Comparison of ENCODE assay signal across 9 cellular contexts in the genomic region with DNA sequence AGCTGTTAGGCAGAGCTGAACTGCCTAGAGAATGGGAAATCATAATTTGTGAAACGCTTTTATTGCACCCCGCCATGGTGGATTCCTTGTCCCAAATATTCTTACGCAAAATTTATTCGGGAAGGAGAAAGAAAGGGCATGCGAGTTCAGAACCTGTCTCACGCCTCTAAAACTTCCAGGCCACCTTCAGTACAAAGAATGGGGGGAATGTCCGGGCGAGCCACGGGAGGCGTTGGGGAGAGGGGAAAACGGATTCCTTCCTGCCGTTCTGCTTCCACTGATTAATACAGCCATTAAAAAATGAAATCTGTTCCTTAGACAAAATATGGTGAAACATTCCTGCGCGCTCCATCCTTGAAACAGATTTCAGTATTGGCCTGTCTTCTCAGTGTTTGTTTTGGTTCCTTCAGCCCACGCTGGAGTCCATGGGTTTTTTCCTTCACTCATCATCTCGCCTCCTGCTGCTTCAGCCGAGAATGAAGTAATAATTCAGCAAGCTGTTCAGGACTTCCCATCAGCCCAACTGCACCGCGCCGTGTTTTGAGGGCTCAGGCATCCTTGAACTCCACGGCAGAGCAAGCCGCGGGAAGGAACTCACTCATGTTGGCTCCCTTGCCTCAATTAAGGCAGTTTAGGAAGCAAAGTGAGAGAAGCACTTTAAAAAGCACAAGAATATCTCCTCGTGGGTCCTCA. TPM values are rescaled to one million over a fixed set of nuclear protein-coding genes. Genes with fewer than 3 reads are reported as not detected.
DNase-seq lines count a peak whose midpoint lies in the region; ATAC-seq and TF ChIP-seq lines count a peak whose summit lies in the region.
"Had no signal": no experiment of that assay in that cellular context is flagged by ENCODE, and none has a peak within 500 bp of the region (broad histone marks: within the 10 kb centered on the region; RNA-seq: fewer than 3 reads in every experiment).

No MANE protein-coding gene starts in this region.

- H3K27me3 Mint-ChIP-seq in T-cell, result peaks cover 14 to 28% of the 10 kb centered on the region in 2 donors

- H3K4me3 Mint-ChIP-seq in T-cell, result no peak overlapping the region
- H3K4me3 Mint-ChIP-seq: activated CD4-positive, alpha-beta T cell treated with anti-CD3 and anti-CD28 coated beads, Interleukin-2, amount 10 ng/mL, durations not matched to agents 7 days and 5 days had no signal

- no peak for ATAC-seq in upper lobe of right lung
- no peak for ATAC-seq in T-cell (replicated peaks in 1 of 4)
- no peak for ATAC-seq in HG03045 (IDR thresholded peaks at IDR 0.05; ENCODE audit: unreplicated experiment)

- TF ChIP-seq CTCF in dorsolateral prefrontal cortex (IDR thresholded peaks at IDR 0.05 in 54 of 56, conservative IDR thresholded peaks at IDR 0.05 in 2 of 56; ENCODE audit: low read depth in 1 of 56, partially characterized antibody in 56 of 56) (no peak), upper lobe of right lung (IDR thresholded peaks at IDR 0.05) (no peak)

- peak overlapping the region in 40 of 59 donors; percentile 1 to 53 (median 26) for H3K4me3 ChIP-seq in dorsolateral prefrontal cortex
- peak overlapping the region; percentile 0 to 17 for H3K4me3 ChIP-seq in muscle layer of duodenum (ENCODE audit: low read depth in 1 of 2, low read length in 2 of 2)
- peak overlapping the region; percentile 2 for H3K4me3 ChIP-seq in upper lobe of right lung

- H3K9me3 Mint-ChIP-seq in T-cell, result no peaks in the 10 kb centered on the region

- DNase-seq in NCI-H446 (lab: John Stamatoyannopoulos, UW) (peak; percentile 63 to 70), dorsolateral prefrontal cortex (peak in 7 of 10 donors; percentile 22 to 61 (median 46)), upper lobe of right lung (no peak), T-cell (no peak)
- no peak for DNase-seq in stimulated activated CD4-positive, alpha-beta T cell treated with anti-CD3 and anti-CD28 coated beads, Interleukin-4, amount 100 ng/mL, for 4 hours
- DNase-seq: activated CD4-positive, alpha-beta T cell treated with anti-CD3 and anti-CD28 coated beads, Interleukin-2, amount 10 ng/mL, durations not matched to agents 7 days and 5 days; NCI-H510A treated with DMSO at 0.1 percent for 48 hours had no signal

- H3K4me1 Mint-ChIP-seq in T-cell, result peaks cover 2 to 12% (median 6%) of the 10 kb centered on the region in 3 donors

- no peaks in the 10 kb centered on the region for H3K9me3 ChIP-seq in muscle layer of duodenum (ENCODE audit: control insufficient read depth in 1 of 2, low read length in 2 of 2)
- no peaks in the 10 kb centered on the region for H3K9me3 ChIP-seq in upper lobe of right lung

- CTCF ChIA-PET in T-cell (lab: Charles Lee), result interaction anchor here in 1 of 2 donors (1.6 kb wide), 1 partner anchor 1053 kb away, joined by 6 read pairs; no protein-coding TSS in a partner anchor

- intact Hi-C loops in dorsolateral prefrontal cortex (cut with DNase I) (loop anchor here (5.0 to 10.0 kb wide), 3 partner anchors 172 to 812 kb away; a partner anchor contains a TSS), upper lobe of right lung (cut with DNase I) (no loop called here)

- H3K4me1 ChIP-seq in muscle layer of duodenum (ENCODE audit: control insufficient read depth in 1 of 2, insufficient read depth in 2 of 2, low read length in 2 of 2) (peaks cover 0 to 7% of the 10 kb centered on the region in 2 donors), upper lobe of right lung (peaks cover 3% of the 10 kb centered on the region)

- POLR2A ChIA-PET in T-cell (lab: Charles Lee), result no interaction called here

- no peak overlapping the region for H3K27ac Mint-ChIP-seq in T-cell
- H3K27ac Mint-ChIP-seq: activated CD4-positive, alpha-beta T cell treated with anti-CD3 and anti-CD28 coated beads, Interleukin-2, amount 10 ng/mL, durations not matched to agents 7 days and 5 days had no signal

- H3K27me3 ChIP-seq in dorsolateral prefrontal cortex (no peaks in the 10 kb centered on the region), muscle layer of duodenum (ENCODE audit: low read depth, low read length) (no peaks in the 10 kb centered on the region), upper lobe of right lung (no peaks in the 10 kb centered on the region)

- H3K27ac ChIP-seq in dorsolateral prefrontal cortex (peak overlapping the region in 43 of 59 donors; percentile 20 to 81 (median 63)), muscle layer of duodenum (ENCODE audit: low read length) (peak overlapping the region; percentile 34), upper lobe of right lung (no peak overlapping the region)

- H3K36me3 Mint-ChIP-seq in T-cell, result no peaks in the 10 kb centered on the region

- H3K36me3 ChIP-seq in muscle layer of duodenum (ENCODE audit: control insufficient read depth in 1 of 2, insufficient read depth in 2 of 2, low read length in 2 of 2) (no peaks in the 10 kb centered on the region), upper lobe of right lung (no peaks in the 10 kb centered on the region)

RNA-seq across cellular contexts. Expression of a gene that starts 47.7 kb away (rescaled TPM):
- total RNA-seq in dorsolateral prefrontal cortex (1 to 10 TPM in 117 of 120 experiments, under 1 TPM in 3; 0.73 to 10.0 (median 3.9) TPM), upper lobe of right lung (1.5 TPM), T-cell (1 to 10 TPM; 1.2 to 2.7 (median 1.6) TPM)

Comparison
In these comparisons a context has a peak if more than half of its experiments do, and no peak if none do; other contexts are left out.
1. DNase-seq: peak in NCI-H446 (2 of 2) and dorsolateral prefrontal cortex (7 of 10); none in upper lobe of right lung (single experiment), T-cell (0 of 34) and stimulated activated CD4-positive, alpha-beta T cell treated with anti-CD3 and anti-CD28 coated beads, Interleukin-4, amount 100 ng/mL, for 4 hours (0 of 2).
2. Peak in every context shown above with its lines, with median percentiles within 50 percentile points of each other: H3K4me3 ChIP-seq.